Comparison of ENCODE assay signal across 9 cellular contexts in the genomic region with DNA sequence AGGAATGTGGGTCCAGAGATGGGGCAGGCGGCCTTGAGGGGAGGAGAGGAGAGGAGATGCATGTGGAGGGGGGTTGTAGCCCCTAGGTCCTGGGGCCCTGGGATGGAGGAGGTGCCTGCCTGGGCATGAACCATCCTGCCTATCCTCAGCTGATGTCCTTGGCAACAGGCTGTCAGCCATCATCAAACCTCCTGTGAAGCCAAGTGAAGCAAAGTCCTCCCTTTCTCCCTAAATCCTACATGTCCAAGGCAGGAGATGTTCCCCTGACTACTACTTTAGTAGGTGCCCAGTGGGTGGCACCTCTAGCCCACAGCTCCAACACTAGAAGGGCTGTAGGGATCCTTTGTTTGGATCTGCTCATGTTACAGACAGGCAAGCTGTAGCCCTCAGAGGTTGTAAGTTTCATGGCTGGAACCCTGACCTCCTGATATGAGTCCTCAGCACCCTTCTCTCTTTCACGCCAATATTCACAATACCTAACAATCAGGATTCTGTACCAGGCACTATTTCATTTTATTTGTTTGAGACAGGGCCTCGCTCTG.
DNase-seq lines count a peak whose midpoint lies in the region; ATAC-seq, FAIRE-seq and TF ChIP-seq lines count a peak whose summit lies in the region.
"Had no signal": no experiment of that assay in that cellular context is flagged by ENCODE, and none has a peak within 500 bp of the region (broad histone marks: within the 10 kb centered on the region; RNA-seq: fewer than 3 reads in every experiment).

No MANE protein-coding gene starts in this region.

- no peak overlapping the region for H3K4me2 ChIP-seq in keratinocyte (ENCODE audit: control insufficient read depth, extremely low read depth, insufficient read depth, low read depth, low read length)

- no peak overlapping the region for H3K27ac ChIP-seq in keratinocyte (ENCODE audit: control insufficient read depth, insufficient read depth, low read length)
- H3K27ac ChIP-seq: thoracic aorta had no signal

- no peaks in the 10 kb centered on the region for H3K36me3 Mint-ChIP-seq in activated T-cell treated with anti-CD3 and anti-CD28 coated beads, Interleukin-2, amount 50 U/mL, for 4 hours (ENCODE audit: insufficient read depth)

- peaks cover 11% of the 10 kb centered on the region for H3K27me3 Mint-ChIP-seq in activated T-cell treated with anti-CD3 and anti-CD28 coated beads, Interleukin-2, amount 50 U/mL, for 4 hours (ENCODE audit: low read depth)

- H3K36me3 ChIP-seq in adipocyte (ENCODE audit: control insufficient read depth, insufficient read depth, low read length, severe bottlenecking): no peaks in the 10 kb centered on the region
- H3K36me3 ChIP-seq in keratinocyte (ENCODE audit: control insufficient read depth in 2 of 2, extremely low read depth in 1 of 2, insufficient read depth in 2 of 2, low read length in 2 of 2): no peaks in the 10 kb centered on the region
- H3K36me3 ChIP-seq: thoracic aorta had no signal

- no peaks in the 10 kb centered on the region for H4K20me1 ChIP-seq in keratinocyte (ENCODE audit: control insufficient read depth, extremely low read depth, insufficient read depth, low read length)

- ATAC-seq in HG02981 (IDR thresholded peaks at IDR 0.05; ENCODE audit: unreplicated experiment): no peak
- ATAC-seq in activated T-cell treated with anti-CD3 and anti-CD28 coated beads, Interleukin-2, amount 50 U/mL, for 4 hours: no peak
- ATAC-seq in HG03520 (IDR thresholded peaks at IDR 0.05; ENCODE audit: unreplicated experiment): no peak

- DNase-seq in COLO829 (ENCODE audit: low spot score) (peak; percentile 40), HT1080 (ENCODE audit: low read depth) (peak; percentile 50), adipocyte (ENCODE audit: low read depth) (peak; percentile 69), keratinocyte (ENCODE audit: low read depth, low spot score) (no peak), occipital lobe (lab: John Stamatoyannopoulos, UW) (no peak)
- no peak for DNase-seq in activated T-cell treated with anti-CD3 and anti-CD28 coated beads, Interleukin-2, amount 50 U/mL, for 4 hours

- H3K4me3 ChIP-seq in adipocyte (ENCODE audit: low read length): no peak overlapping the region
- no peak overlapping the region for H3K4me3 ChIP-seq in keratinocyte (ENCODE audit: control insufficient read depth in 2 of 3, extremely low read depth in 1 of 3, insufficient read depth in 2 of 3, low read depth in 1 of 3, low read length in 3 of 3)
- H3K4me3 ChIP-seq: thoracic aorta had no signal

- TF ChIP-seq CTCF in keratinocyte (optimal IDR thresholded peaks at IDR 0.05 in 1 of 3, IDR thresholded peaks at IDR 0.05 in 1 of 3, conservative IDR thresholded peaks at IDR 0.05 in 1 of 3; ENCODE audit: extremely low read depth in 1 of 3, insufficient read depth in 2 of 3, low read length in 3 of 3): peak; percentile 26 to 83 (median 44)

- H3K9ac ChIP-seq in adipocyte (ENCODE audit: low read length) (peak overlapping the region; percentile 86), keratinocyte (ENCODE audit: control insufficient read depth, extremely low read depth, insufficient read depth, low read length) (no peak overlapping the region)

- peaks cover 29% of the 10 kb centered on the region for H3K4me1 ChIP-seq in adipocyte (ENCODE audit: control insufficient read depth, insufficient read depth, low read length)
- H3K4me1 ChIP-seq in keratinocyte (ENCODE audit: control insufficient read depth, extremely low read depth, insufficient read depth, low read length): no peaks in the 10 kb centered on the region

- no peaks in the 10 kb centered on the region for H3K9me3 ChIP-seq in adipocyte (ENCODE audit: control insufficient read depth, low read length)
- H3K9me3 ChIP-seq in keratinocyte (ENCODE audit: control insufficient read depth, low read depth, low read length): no peaks in the 10 kb centered on the region
- H3K9me3 ChIP-seq: thoracic aorta had no signal

- peaks cover 7% of the 10 kb centered on the region for H3K4me1 Mint-ChIP-seq in activated T-cell treated with anti-CD3 and anti-CD28 coated beads, Interleukin-2, amount 50 U/mL, for 4 hours (ENCODE audit: low read depth)

- H3K9me3 Mint-ChIP-seq in activated T-cell treated with anti-CD3 and anti-CD28 coated beads, Interleukin-2, amount 50 U/mL, for 4 hours: no peaks in the 10 kb centered on the region

- dilution Hi-C loops in keratinocyte (cut with MboI; ENCODE audit: extremely low pct_ligation_motif_present, low sequenced_read_pairs): no loop called here

- H2AFZ ChIP-seq in keratinocyte (ENCODE audit: control insufficient read depth, low read length): no peak overlapping the region

- H3K4me3 Mint-ChIP-seq in activated T-cell treated with anti-CD3 and anti-CD28 coated beads, Interleukin-2, amount 50 U/mL, for 4 hours: no peak overlapping the region

- peak; percentile 81 for FAIRE-seq in keratinocyte (lab: Jason Lieb, UNC)

- H3K27me3 ChIP-seq in adipocyte (replicated peaks; ENCODE audit: control insufficient read depth, insufficient read depth, low read length) (no peaks in the 10 kb centered on the region), keratinocyte (ENCODE audit: control insufficient read depth, extremely low read depth, insufficient read depth, low read length) (no peaks in the 10 kb centered on the region)

- H3K79me2 ChIP-seq in keratinocyte (ENCODE audit: control insufficient read depth, insufficient read depth, low read length): no peaks in the 10 kb centered on the region

- no peaks in the 10 kb centered on the region for H3K9me1 ChIP-seq in keratinocyte (ENCODE audit: control insufficient read depth, extremely low read depth, insufficient read depth, low read length)

Comparison
In these comparisons a context has a peak if more than half of its experiments do, and no peak if none do; other contexts are left out.
1. DNase-seq: peak in COLO829 (single experiment), HT1080 (single experiment) and adipocyte (single experiment); none in keratinocyte (single experiment), activated T-cell treated with anti-CD3 and anti-CD28 coated beads, Interleukin-2, amount 50 U/mL, for 4 hours (single experiment) and occipital lobe (single experiment).